Comparison of ENCODE assay signal across 29 cellular contexts in genomic region chr1:119910617-119911016, GRCh38. TPM values are rescaled to one million over a fixed set of nuclear protein-coding genes. Genes with fewer than 3 reads are reported as not detected.
"Had no signal": no experiment of that assay in that cellular context is flagged by ENCODE, and none has a peak within 500 bp of the region (broad histone marks: within the 10 kb centered on the region; RNA-seq: fewer than 3 reads in every experiment).

No MANE protein-coding gene starts in this region.

- DNase-seq: activated CD4-positive, alpha-beta T cell treated with anti-CD3 and anti-CD28 coated beads for 1 hour; activated CD4-positive, alpha-beta T cell treated with anti-CD3 and anti-CD28 coated beads, Interleukin-2, amount 50 U/mL, for 4 hours; activated naive CD4-positive, alpha-beta T cell; activated T-cell treated with anti-CD3 and anti-CD28 coated beads for 4 hours; amniotic stem cell; effector memory CD4-positive, alpha-beta T cell; glutamatergic neuron; hippocampal formation; left ventricle myocardium superior; midbrain; nucleus accumbens; right cardiac atrium; stimulated activated CD4-positive, alpha-beta T cell treated with anti-CD3 and anti-CD28 coated beads, Interleukin-4, amount 100 ng/mL, for 24 hours; substantia nigra; T1000; thyroid gland; upper lobe of right lung had no signal

- H3K4me3 ChIP-seq: breast epithelium, thyroid gland, upper lobe of right lung had no signal

- H3K4me1 Mint-ChIP-seq: nephron had no signal

- H3K27ac ChIP-seq: breast epithelium, parathyroid adenoma, thyroid gland, upper lobe of right lung, WERI-Rb-1 had no signal

- H2AFZ ChIP-seq: parathyroid adenoma had no signal

- H3K27me3 ChIP-seq: breast epithelium, thyroid gland, upper lobe of right lung had no signal

- H3K36me3 ChIP-seq: breast epithelium had no signal

- H3K9ac ChIP-seq: parathyroid adenoma had no signal

- H3K9me3 ChIP-seq: breast epithelium, thyroid gland, upper lobe of right lung had no signal

- H3K4me3 Mint-ChIP-seq: activated naive CD8-positive, alpha-beta T cell; central memory CD8-positive, alpha-beta T cell; nephron; stimulated activated naive CD8-positive, alpha-beta T cell treated with anti-CD3 and anti-CD28 coated beads, Interleukin-15, Interleukin-2, amounts not matched to agents 100 ng/mL and 50 ng/mL, for 24 hours; T-helper 1 cell treated with Interleukin-12 subunit alpha and Interleukin-12 subunit beta and Interleukin-4 antibody, amounts not matched to agents 30 μg/mL and 1 μg/mL, for 36 hours had no signal

- ATAC-seq: left ventricle myocardium superior, right cardiac atrium, upper lobe of right lung had no signal

- H3K79me2 ChIP-seq: parathyroid adenoma had no signal

- H3K4me1 ChIP-seq: breast epithelium, parathyroid adenoma, thyroid gland, upper lobe of right lung had no signal

- H3K9me3 Mint-ChIP-seq: T-helper 1 cell treated with Interleukin-12 subunit alpha and Interleukin-12 subunit beta and Interleukin-4 antibody, amounts not matched to agents 30 μg/mL and 1 μg/mL, for 36 hours had no signal

- H3K27ac Mint-ChIP-seq: activated naive CD8-positive, alpha-beta T cell; nephron; stimulated activated naive CD8-positive, alpha-beta T cell treated with anti-CD3 and anti-CD28 coated beads, Interleukin-15, Interleukin-2, amounts not matched to agents 100 ng/mL and 50 ng/mL, for 24 hours; T-helper 1 cell treated with Interleukin-12 subunit alpha and Interleukin-12 subunit beta and Interleukin-4 antibody, amounts not matched to agents 30 μg/mL and 1 μg/mL, for 36 hours had no signal

RNA-seq across cellular contexts. Expression of gene ADAM30, which starts 14.3 kb away (rescaled TPM):
- total RNA-seq: breast epithelium, dermis microvascular lymphatic vessel endothelial cell, frontal cortex, left ventricle myocardium superior, pulmonary artery endothelial cell, right cardiac atrium, upper lobe of right lung had no signal
- polyA plus RNA-seq: esophagus, right cardiac atrium had no signal
